In the genomic region with DNA sequence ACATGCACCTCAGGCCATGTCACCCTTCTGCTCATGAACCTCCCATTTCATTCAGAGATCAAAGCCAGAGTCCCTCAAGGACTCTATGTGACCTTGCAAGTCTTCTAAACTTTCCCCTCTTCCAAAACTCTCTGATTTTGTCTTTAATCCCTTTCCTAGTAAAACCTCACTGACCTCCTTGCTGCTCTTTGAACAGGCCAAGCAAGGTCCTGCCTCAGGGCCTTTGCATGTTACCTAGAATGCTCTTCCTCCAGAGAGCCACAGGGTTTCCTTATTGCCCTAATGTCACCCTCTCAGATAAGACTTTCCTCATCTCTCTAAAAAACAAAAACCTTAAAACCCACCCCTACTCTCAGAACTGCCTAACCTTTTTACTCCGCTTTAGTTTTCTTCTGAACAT, we compare ENCODE assay signal across 26 cellular contexts. TPM values are rescaled to one million over a fixed set of nuclear protein-coding genes. Genes with fewer than 3 reads are reported as not detected.
"Had no signal": no experiment of that assay in that cellular context is flagged by ENCODE, and none has a peak within 500 bp of the region (broad histone marks: within the 10 kb centered on the region; RNA-seq: fewer than 3 reads in every experiment).

No MANE protein-coding gene starts in this region.

- H3K9me3 Mint-ChIP-seq: naive B cell; neural crest cell; stimulated activated naive CD8-positive, alpha-beta T cell treated with anti-CD3 and anti-CD28 coated beads, Interleukin-15, Interleukin-2, amounts not matched to agents 100 ng/mL and 50 ng/mL, for 24 hours had no signal

- DNase-seq: colonic mucosa; effector CD8-positive, alpha-beta T cell; foreskin melanocyte; head of caudate nucleus; left colon; mesendoderm; naive B cell; nucleus accumbens; ovary; sigmoid colon; testis; upper lobe of right lung had no signal

- H3K36me3 Mint-ChIP-seq: naive B cell had no signal

- ATAC-seq: left colon, upper lobe of right lung had no signal

- H3K4me3 ChIP-seq: colonic mucosa, hepatocyte, ovary, right atrium auricular region, sigmoid colon, skin epidermis, testis, tibial nerve, upper lobe of right lung, vagina had no signal

- H3K27ac ChIP-seq: colonic mucosa, hepatocyte, ovary, right atrium auricular region, sigmoid colon, skin epidermis, testis, tibial nerve, upper lobe of right lung, vagina had no signal

- H3K9me3 ChIP-seq: colonic mucosa, ovary, right atrium auricular region, sigmoid colon, testis, tibial nerve, upper lobe of right lung, vagina had no signal

- H3K36me3 ChIP-seq: colonic mucosa, ovary, right atrium auricular region, sigmoid colon, tibial nerve, upper lobe of right lung, vagina had no signal

- H3K27me3 Mint-ChIP-seq: naive B cell; stimulated activated naive CD8-positive, alpha-beta T cell treated with anti-CD3 and anti-CD28 coated beads, Interleukin-15, Interleukin-2, amounts not matched to agents 100 ng/mL and 50 ng/mL, for 24 hours had no signal

- H3K4me3 Mint-ChIP-seq: naive B cell, neural crest cell had no signal

- H3K4me1 ChIP-seq: colonic mucosa, right atrium auricular region, sigmoid colon, tibial nerve, upper lobe of right lung, vagina had no signal

- H3K27me3 ChIP-seq: colonic mucosa, hepatocyte, ovary, right atrium auricular region, sigmoid colon, testis, tibial nerve, upper lobe of right lung, vagina had no signal

- H3K27ac Mint-ChIP-seq: naive B cell; stimulated activated naive CD8-positive, alpha-beta T cell treated with anti-CD3 and anti-CD28 coated beads, Interleukin-15, Interleukin-2, amounts not matched to agents 100 ng/mL and 50 ng/mL, for 24 hours had no signal

- H3K4me1 Mint-ChIP-seq: naive B cell had no signal

RNA-seq across cellular contexts. Expression of a gene that starts 26.6 kb away (rescaled TPM):
- total RNA-seq: dermis microvascular lymphatic vessel endothelial cell, kidney epithelial cell, lung microvascular endothelial cell, neural crest cell, ovary, posterior vena cava, right atrium auricular region, sigmoid colon, subcutaneous adipose tissue, tibial nerve, vagina had no signal
- polyA plus RNA-seq: hepatocyte, liver had no signal

RNA-seq across cellular contexts. Expression of a gene that starts 58.1 kb away (rescaled TPM):
- total RNA-seq: colonic mucosa, dermis microvascular lymphatic vessel endothelial cell, hepatocyte, kidney epithelial cell, left colon, liver, lung microvascular endothelial cell, neural crest cell, posterior vena cava, right atrium auricular region, sigmoid colon, tibial nerve, upper lobe of right lung, vagina had no signal
- polyA plus RNA-seq: esophagus, hepatocyte, liver, sigmoid colon had no signal
